In the genomic region with DNA sequence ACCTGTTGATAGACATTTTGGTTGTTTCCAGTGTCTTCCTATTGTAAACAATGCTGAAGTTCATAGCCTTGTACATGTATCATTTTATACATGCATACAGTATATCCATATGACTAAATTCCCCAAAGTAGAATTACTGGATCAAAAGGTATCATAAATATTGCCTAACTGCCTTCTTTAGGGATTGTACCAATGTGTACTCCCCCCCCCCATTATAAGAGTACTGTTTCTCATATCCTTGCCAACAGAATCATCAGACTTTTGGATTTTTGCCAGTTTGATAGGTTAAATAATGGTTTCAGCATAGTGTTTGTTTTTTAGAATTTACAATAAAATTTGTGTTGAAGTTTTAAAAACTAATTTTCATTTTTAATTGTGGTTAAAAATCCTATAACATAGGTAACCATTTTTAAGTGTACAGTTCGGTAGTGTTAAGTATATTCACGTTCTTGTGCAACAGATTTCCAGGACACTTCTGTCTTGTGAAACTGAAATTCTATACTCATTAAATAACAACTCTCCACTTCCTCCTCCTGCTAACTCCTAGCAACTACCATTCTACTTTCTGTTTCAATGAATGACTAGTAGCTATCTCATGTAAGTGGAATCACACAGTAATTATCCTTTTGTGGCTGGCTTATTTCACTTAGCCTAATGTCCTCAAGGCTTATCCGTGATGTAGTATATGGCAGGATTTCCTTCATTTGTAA, we compare ENCODE assay signal across 1 cellular context.
A peak's percentile ranks its signal among the peaks of the same experiment; 100 is the strongest.
TF ChIP-seq lines count a peak whose summit lies in the region.

No MANE protein-coding gene starts in this region.

TF ChIP-seq in GM12878, 131 proteins besides CTCF, POLR2A, EP300 and RAD21 (continued from another document):
- TF ChIP-seq IKZF1 (conservative IDR thresholded peaks at IDR 0.05) = peak; percentile 74
- TF ChIP-seq ATF7 (IDR thresholded peaks at IDR 0.05; ENCODE audit: low read depth) = peak; percentile 52; the same call in 1 of the 2 replicates
- peak; percentile 54; the same call in 1 of the 2 replicates for TF ChIP-seq BACH1 (IDR thresholded peaks at IDR 0.05; ENCODE audit: borderline replicate concordance)
- TF ChIP-seq RFX5 (IDR thresholded peaks at IDR 0.05; ENCODE audit: low read depth, low read length) = no peak
- TF ChIP-seq YBX1 (IDR thresholded peaks at IDR 0.05) = no peak
- 0 out of 2 replicates have a peak, but pooled peaks have one; percentile 14 for TF ChIP-seq RUNX3 (IDR thresholded peaks at IDR 0.05; ENCODE audit: low read length)
- TF ChIP-seq TAF1 (IDR thresholded peaks at IDR 0.05; ENCODE audit: borderline replicate concordance, low read depth, low read length) = no peak
- TF ChIP-seq, protein P1, sequence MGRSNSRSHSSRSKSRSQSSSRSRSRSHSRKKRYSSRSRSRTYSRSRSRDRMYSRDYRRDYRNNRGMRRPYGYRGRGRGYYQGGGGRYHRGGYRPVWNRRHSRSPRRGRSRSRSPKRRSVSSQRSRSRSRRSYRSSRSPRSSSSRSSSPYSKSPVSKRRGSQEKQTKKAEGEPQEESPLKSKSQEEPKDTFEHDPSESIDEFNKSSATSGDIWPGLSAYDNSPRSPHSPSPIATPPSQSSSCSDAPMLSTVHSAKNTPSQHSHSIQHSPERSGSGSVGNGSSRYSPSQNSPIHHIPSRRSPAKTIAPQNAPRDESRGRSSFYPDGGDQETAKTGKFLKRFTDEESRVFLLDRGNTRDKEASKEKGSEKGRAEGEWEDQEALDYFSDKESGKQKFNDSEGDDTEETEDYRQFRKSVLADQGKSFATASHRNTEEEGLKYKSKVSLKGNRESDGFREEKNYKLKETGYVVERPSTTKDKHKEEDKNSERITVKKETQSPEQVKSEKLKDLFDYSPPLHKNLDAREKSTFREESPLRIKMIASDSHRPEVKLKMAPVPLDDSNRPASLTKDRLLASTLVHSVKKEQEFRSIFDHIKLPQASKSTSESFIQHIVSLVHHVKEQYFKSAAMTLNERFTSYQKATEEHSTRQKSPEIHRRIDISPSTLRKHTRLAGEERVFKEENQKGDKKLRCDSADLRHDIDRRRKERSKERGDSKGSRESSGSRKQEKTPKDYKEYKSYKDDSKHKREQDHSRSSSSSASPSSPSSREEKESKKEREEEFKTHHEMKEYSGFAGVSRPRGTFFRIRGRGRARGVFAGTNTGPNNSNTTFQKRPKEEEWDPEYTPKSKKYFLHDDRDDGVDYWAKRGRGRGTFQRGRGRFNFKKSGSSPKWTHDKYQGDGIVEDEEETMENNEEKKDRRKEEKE (IDR thresholded peaks at IDR 0.05) = no peak
- peak; percentile 83 for TF ChIP-seq SPI1 (IDR thresholded peaks at IDR 0.05; ENCODE audit: borderline replicate concordance, insufficient read depth, low read depth, low read length)
